Comparison of ENCODE assay signal across 18 cellular contexts in the genomic region with DNA sequence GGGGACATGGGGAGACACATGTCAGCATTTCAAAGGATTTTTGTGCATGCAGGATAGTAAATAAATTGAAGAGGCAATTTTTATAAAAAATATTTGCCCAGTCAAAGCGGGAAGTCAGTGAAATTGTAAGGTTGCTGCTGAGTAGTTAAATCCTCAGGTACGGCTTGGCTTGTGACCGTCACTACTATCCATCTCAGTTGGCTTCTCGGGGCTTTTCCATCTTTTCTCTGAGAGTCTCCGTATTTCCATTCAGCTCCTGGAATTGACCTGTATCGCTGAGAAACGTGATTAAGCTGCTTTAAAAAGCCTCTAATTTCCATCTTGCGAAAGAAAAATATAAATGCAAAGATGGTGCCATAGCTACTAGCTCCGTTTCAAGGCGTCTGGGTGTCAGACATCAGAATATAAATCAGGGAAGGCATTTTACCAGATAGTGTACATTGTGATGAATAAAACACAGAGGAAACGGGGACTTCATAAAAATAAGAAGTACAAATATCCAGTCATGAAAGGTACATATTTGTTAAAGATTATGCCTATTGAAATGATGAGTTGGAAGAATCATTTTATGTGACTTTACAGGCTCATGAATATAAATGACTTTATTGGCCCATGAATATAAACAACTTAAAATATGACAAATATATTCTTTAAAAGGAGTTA. TPM values are rescaled to one million over a fixed set of nuclear protein-coding genes. Genes with fewer than 3 reads are reported as not detected.
DNase-seq lines count a peak whose midpoint lies in the region; ATAC-seq and TF ChIP-seq lines count a peak whose summit lies in the region.
"Had no signal": no experiment of that assay in that cellular context is flagged by ENCODE, and none has a peak within 500 bp of the region (broad histone marks: within the 10 kb centered on the region; RNA-seq: fewer than 3 reads in every experiment).

No MANE protein-coding gene starts in this region.

- H3K4me3 Mint-ChIP-seq in GM23338 (no peak overlapping the region), WTC11 (no peak overlapping the region), nephron progenitor cell (no peak overlapping the region), type B pancreatic cell (peak overlapping the region; percentile 13)

- H3K4me2 ChIP-seq in GM23338 = peak overlapping the region; percentile 42
- H3K4me2 ChIP-seq: A549, KMS-11 had no signal

- POLR2A ChIA-PET in WTC11 (lab: Charles Lee) = no interaction called here

- H3K9me3 Mint-ChIP-seq in GM23338 = peaks cover 8% of the 10 kb centered on the region; the same call in 2 of the 3 replicates
- peaks cover 17% of the 10 kb centered on the region for H3K9me3 Mint-ChIP-seq in WTC11
- H3K9me3 Mint-ChIP-seq in nephron progenitor cell = peaks cover 16% of the 10 kb centered on the region
- peaks cover 17% of the 10 kb centered on the region for H3K9me3 Mint-ChIP-seq in type B pancreatic cell

- H3K27me3 Mint-ChIP-seq in GM23338 (ENCODE audit: insufficient read depth, low read depth, poor library complexity) = peaks cover 5% of the 10 kb centered on the region
- H3K27me3 Mint-ChIP-seq in WTC11 (ENCODE audit: low read depth) = no peaks in the 10 kb centered on the region
- H3K27me3 Mint-ChIP-seq in nephron progenitor cell (ENCODE audit: low read depth, poor library complexity) = peaks cover 12% of the 10 kb centered on the region
- no peaks in the 10 kb centered on the region for H3K27me3 Mint-ChIP-seq in type B pancreatic cell

- peaks cover 13% of the 10 kb centered on the region for H3K4me1 Mint-ChIP-seq in GM23338
- peaks cover 27% of the 10 kb centered on the region for H3K4me1 Mint-ChIP-seq in WTC11
- H3K4me1 Mint-ChIP-seq in nephron progenitor cell = peaks cover 10% of the 10 kb centered on the region
- H3K4me1 Mint-ChIP-seq in type B pancreatic cell (ENCODE audit: unreplicated experiment) = peaks cover 5% of the 10 kb centered on the region

- ATAC-seq in GM23338 (no peak), WTC11 (peak; percentile 26), HG03025 (IDR thresholded peaks at IDR 0.05; ENCODE audit: low FRiP score, unreplicated experiment) (no peak)
- ATAC-seq: A549, Right ventricle myocardium inferior had no signal

- H3K36me3 Mint-ChIP-seq in GM23338 (ENCODE audit: low read depth) (peaks cover 17% of the 10 kb centered on the region), WTC11 (peaks cover 12% of the 10 kb centered on the region), nephron progenitor cell (ENCODE audit: low read depth) (peaks cover 17% of the 10 kb centered on the region), type B pancreatic cell (no peaks in the 10 kb centered on the region)

- H3K4me1 ChIP-seq in GM23338 (ENCODE audit: insufficient read depth) = peaks cover 13% of the 10 kb centered on the region
- H3K4me1 ChIP-seq: A549, BE2C, HAP-1 had no signal

- no peaks in the 10 kb centered on the region; the same call in 1 of the 2 replicates for H3K9me2 ChIP-seq in GM23338 (ENCODE audit: insufficient read depth)

- H3K27ac ChIP-seq in GM23338 (ENCODE audit: low read depth) = no peak overlapping the region
- H3K27ac ChIP-seq: A549, KMS-11 had no signal

- TF ChIP-seq CTCF in GM23338 (conservative IDR thresholded peaks at IDR 0.05; ENCODE audit: low read depth in 2 of 2) = no peak
- TF ChIP-seq CTCF in WTC11 (IDR thresholded peaks at IDR 0.05) = no peak
- no peak for TF ChIP-seq CTCF in nephron progenitor cell (IDR thresholded peaks at IDR 0.05)
- TF ChIP-seq CTCF in type B pancreatic cell (conservative IDR thresholded peaks at IDR 0.05) = no peak

- no peaks in the 10 kb centered on the region; the same call in 1 of the 2 replicates for H3K36me3 ChIP-seq in GM23338 (ENCODE audit: insufficient read depth)
- H3K36me3 ChIP-seq: BE2C, HAP-1 had no signal

- H4K20me1 ChIP-seq in GM23338 (replicated peaks; ENCODE audit: insufficient read depth) = no peaks in the 10 kb centered on the region

- H2AFZ ChIP-seq in GM23338 = peak overlapping the region; percentile 74

- no peaks in the 10 kb centered on the region for H3F3A ChIP-seq in GM23338 (replicated peaks; ENCODE audit: low read depth)

- CTCF ChIA-PET in WTC11 (lab: Charles Lee) = no interaction called here

- no peak overlapping the region for H3K4me3 ChIP-seq in GM23338
- H3K4me3 ChIP-seq: A549, HAP-1 had no signal

- no peaks in the 10 kb centered on the region for H3K27me3 ChIP-seq in GM23338 (ENCODE audit: insufficient read depth)
- H3K27me3 ChIP-seq: BE2C had no signal

- H3K79me2 ChIP-seq in GM23338 (replicated peaks; ENCODE audit: insufficient read depth) = no peaks in the 10 kb centered on the region

- DNase-seq in GM23338 (ENCODE audit: low spot score) (peak; percentile 15), WTC11 (ENCODE audit: low spot score) (no peak), nephron progenitor cell (no peak), type B pancreatic cell (ENCODE audit: extremely low spot score, unreplicated experiment) (no peak), NCI-H446 (lab: John Stamatoyannopoulos, UW) (no peak)
- no peak for DNase-seq in activated CD4-positive, alpha-beta T cell treated with anti-CD3 and anti-CD28 coated beads, Interleukin-2, amount 50 U/mL, for 4 hours
- DNase-seq: BE2C, DMS79 treated with DMSO at 0.1 percent for 48 hours, NCI-H1092 treated with DMSO at 0.1 percent for 48 hours, NCI-H2029 treated with DMSO at 0.1 percent for 48 hours, NCI-H226, NCI-H524, OCI-M1 had no signal

- H3K27ac Mint-ChIP-seq in GM23338 = no peak overlapping the region
- no peak overlapping the region; the same call in 1 of the 2 replicates for H3K27ac Mint-ChIP-seq in WTC11
- H3K27ac Mint-ChIP-seq in nephron progenitor cell = peak overlapping the region; percentile 9
- H3K27ac Mint-ChIP-seq in type B pancreatic cell = no peak overlapping the region

TF ChIP-seq in WTC11, 78 proteins besides CTCF, POLR2A, EP300 and RAD21:
- TF ChIP-seq FOXK1 (CRISPR knock-in tag; IDR thresholded peaks at IDR 0.05) (no peak), ZSCAN18 (CRISPR knock-in tag; IDR thresholded peaks at IDR 0.05) (no peak), MLX (CRISPR knock-in tag; IDR thresholded peaks at IDR 0.05) (no peak), ZNF512 (CRISPR knock-in tag; IDR thresholded peaks at IDR 0.05; ENCODE audit: borderline replicate concordance) (no peak), RELA (CRISPR knock-in tag; IDR thresholded peaks at IDR 0.05; ENCODE audit: borderline replicate concordance) (no peak)

RNA-seq across cellular contexts. Expression of gene VCAN, which starts 52.8 kb away (rescaled TPM):
- total RNA-seq in GM23338 (2014; rRNA removed; shearing (Covaris generic)) = 373 and 404 TPM in 2 replicates
- 133 and 137 TPM in 2 replicates for polyA plus RNA-seq in GM23338 (2016; fragmentation: Nextera tagmentation; extraction: Ambion mirVana)
- 275 to 286 TPM (median 276 TPM) in 3 replicates for total RNA-seq in WTC11 (2021)
- 106 and 341 TPM in 2 replicates for total RNA-seq in type B pancreatic cell (ENCODE audit: low replicate concordance)
